Comparison of ENCODE assay signal across 1 cellular context in genomic region chr16:2038359-2039285, GRCh38.
TF ChIP-seq lines count a peak whose summit lies in the region.

No MANE protein-coding gene starts in this region.

TF ChIP-seq in K562, 482 proteins besides CTCF, POLR2A, EP300 and RAD21 (continues in another document):
- no peak for TF ChIP-seq ZNF263 (CRISPR knock-in tag; IDR thresholded peaks at IDR 0.05; ENCODE audit: borderline replicate concordance)
- TF ChIP-seq RFX7 (CRISPR knock-in tag; IDR thresholded peaks at IDR 0.05), result no peak
- peak; percentile 13 for TF ChIP-seq RBM22 (IDR thresholded peaks at IDR 0.05; ENCODE audit: low read depth, low read length, poor library complexity, severe bottlenecking)
- 0 out of 2 replicates have a peak, but pooled peaks have one; percentile 30 for TF ChIP-seq ZNF740 (CRISPR knock-in tag; IDR thresholded peaks at IDR 0.05)
- 0 out of 4 replicates have a peak, but pooled peaks of 1 of the 2 experiments have one; percentile 25 for TF ChIP-seq ZNF740 (tag; IDR thresholded peaks at IDR 0.05)
- TF ChIP-seq NKRF (IDR thresholded peaks at IDR 0.05; ENCODE audit: borderline replicate concordance), result no peak
- no peak for TF ChIP-seq GMEB1 (CRISPR knock-in tag; IDR thresholded peaks at IDR 0.05)
- no peak for TF ChIP-seq ELK3 (CRISPR knock-in tag; IDR thresholded peaks at IDR 0.05)
- TF ChIP-seq FOXO4 (CRISPR knock-in tag; IDR thresholded peaks at IDR 0.05), result no peak
- TF ChIP-seq ZNF408 (CRISPR knock-in tag; IDR thresholded peaks at IDR 0.05; ENCODE audit: low read depth), result no peak
- TF ChIP-seq ZHX1 (conservative IDR thresholded peaks at IDR 0.05; ENCODE audit: low read length), result no peak
- no peak for TF ChIP-seq POU5F1 (IDR thresholded peaks at IDR 0.05; ENCODE audit: borderline replicate concordance, low read depth, low read length, partially characterized antibody)
- TF ChIP-seq KLF6 (CRISPR knock-in tag; IDR thresholded peaks at IDR 0.05; ENCODE audit: borderline replicate concordance), result no peak
- no peak for TF ChIP-seq NUFIP1 (IDR thresholded peaks at IDR 0.05; ENCODE audit: partially characterized antibody)
- no peak for TF ChIP-seq CLOCK (CRISPR knock-in tag; IDR thresholded peaks at IDR 0.05; ENCODE audit: borderline replicate concordance)
- no peak for TF ChIP-seq CHAMP1 (IDR thresholded peaks at IDR 0.05)
- TF ChIP-seq ETV1 (tag; conservative IDR thresholded peaks at IDR 0.05; ENCODE audit: low read depth), result no peak
- no peak for TF ChIP-seq DPF2 (IDR thresholded peaks at IDR 0.05)
- no peak for TF ChIP-seq TRIM24 (IDR thresholded peaks at IDR 0.05)
- TF ChIP-seq THAP12 (CRISPR knock-in tag; IDR thresholded peaks at IDR 0.05), result no peak
- TF ChIP-seq ZKSCAN3 (CRISPR knock-in tag; IDR thresholded peaks at IDR 0.05), result no peak
- TF ChIP-seq POLR2H (tag; IDR thresholded peaks at IDR 0.05; ENCODE audit: low read depth), result no peak
- no peak for TF ChIP-seq MAFK (IDR thresholded peaks at IDR 0.05; ENCODE audit: low read length)
- TF ChIP-seq ZBTB8A (IDR thresholded peaks at IDR 0.05; ENCODE audit: partially characterized antibody), result no peak
- no peak for TF ChIP-seq ARHGAP35 (IDR thresholded peaks at IDR 0.05; ENCODE audit: partially characterized antibody)
- peak; percentile 86 for TF ChIP-seq ZBTB33 (CRISPR knock-in tag; IDR thresholded peaks at IDR 0.05)
- TF ChIP-seq TARDBP (IDR thresholded peaks at IDR 0.05), result no peak
- TF ChIP-seq POLR2G (IDR thresholded peaks at IDR 0.05; ENCODE audit: low read depth, low read length), result peak; percentile 11; the same call in 1 of the 2 replicates
- TF ChIP-seq EWSR1 (IDR thresholded peaks at IDR 0.05; ENCODE audit: borderline replicate concordance, low read depth, partially characterized antibody), result no peak
- TF ChIP-seq IRF9 (tag; IDR thresholded peaks at IDR 0.05), result no peak
- TF ChIP-seq ETV6 (IDR thresholded peaks at IDR 0.05; ENCODE audit: borderline replicate concordance in 1 of 2, low read depth in 2 of 2, low read length in 1 of 2), result no peak
- TF ChIP-seq ETV6 (CRISPR knock-in tag; IDR thresholded peaks at IDR 0.05; ENCODE audit: borderline replicate concordance), result no peak
- no peak for TF ChIP-seq SMARCA5 (IDR thresholded peaks at IDR 0.05)
- no peak for TF ChIP-seq NFE2L1 (tag; IDR thresholded peaks at IDR 0.05; ENCODE audit: borderline replicate concordance, low read depth)
